Comparison of ENCODE assay signal across 1 cellular context in genomic region chr1:205505076-205505729, GRCh38.
TF ChIP-seq lines count a peak whose summit lies in the region.

No MANE protein-coding gene starts in this region.

TF ChIP-seq in GM12878, 131 proteins besides CTCF, POLR2A, EP300 and RAD21 (continued from another document):
- TF ChIP-seq HSF1 (IDR thresholded peaks at IDR 0.05; ENCODE audit: low read depth, low read length) (no peak), JUNB (IDR thresholded peaks at IDR 0.05) (no peak), ZNF687 (IDR thresholded peaks at IDR 0.05) (no peak), SMC3 (IDR thresholded peaks at IDR 0.05; ENCODE audit: borderline replicate concordance, low read length) (no peak), CREB1 (IDR thresholded peaks at IDR 0.05; ENCODE audit: low read depth) (no peak), PAX5 (IDR thresholded peaks at IDR 0.05; ENCODE audit: borderline replicate concordance, low read depth, low read length) (no peak), MEF2B (IDR thresholded peaks at IDR 0.05; ENCODE audit: partially characterized antibody, poor library complexity, severe bottlenecking) (peak; percentile 56), RELA (IDR thresholded peaks at IDR 0.05; ENCODE audit: borderline replicate concordance, partially characterized antibody) (no peak), CBFB (IDR thresholded peaks at IDR 0.05; ENCODE audit: low read depth) (no peak), MEF2A (IDR thresholded peaks at IDR 0.05; ENCODE audit: insufficient read depth, low read depth, low read length) (no peak), SREBF2 (IDR thresholded peaks at IDR 0.05; ENCODE audit: low read length) (no peak), IKZF1 (conservative IDR thresholded peaks at IDR 0.05) (peak; percentile 36), PKNOX1 (IDR thresholded peaks at IDR 0.05) (no peak), NR2F1 (conservative IDR thresholded peaks at IDR 0.05) (peak; percentile 72), SMAD5 (IDR thresholded peaks at IDR 0.05; ENCODE audit: low read depth) (no peak)
